Comparison of ENCODE assay signal across 10 cellular contexts in genomic region chr5:14449052-14449661, GRCh38.
DNase-seq lines count a peak whose midpoint lies in the region; ATAC-seq and TF ChIP-seq lines count a peak whose summit lies in the region.
"Had no signal": no experiment of that assay in that cellular context is flagged by ENCODE, and none has a peak within 500 bp of the region (broad histone marks: within the 10 kb centered on the region; RNA-seq: fewer than 3 reads in every experiment).

No MANE protein-coding gene starts in this region.

- H3K9me3 Mint-ChIP-seq in neural crest cell = no peaks in the 10 kb centered on the region

- TF ChIP-seq CTCF in AG04450 (IDR thresholded peaks at IDR 0.05; ENCODE audit: low read depth, low read length) (no peak), epithelial cell of esophagus (IDR thresholded peaks at IDR 0.05; ENCODE audit: insufficient read depth, low read depth, low read length, missing control alignments) (no peak), neural crest cell (conservative IDR thresholded peaks at IDR 0.05) (no peak), GM13977 (IDR thresholded peaks at IDR 0.05; ENCODE audit: extremely low read depth, insufficient read depth, missing control alignments) (no peak)

- CTCF ChIA-PET in AG04450 (lab: Charles Lee) = no interaction called here

- ATAC-seq in T-helper 17 cell = no peak

- H3K9me3 ChIP-seq in AG04450 (ENCODE audit: control insufficient read depth, insufficient read depth, low read length) (no peaks in the 10 kb centered on the region), T-helper 17 cell (ENCODE audit: control insufficient read depth, low read length, poor library complexity, severe bottlenecking) (no peaks in the 10 kb centered on the region)

- H3K27ac Mint-ChIP-seq in neural crest cell (ENCODE audit: unreplicated experiment) = peak overlapping the region; percentile 81
- no peak overlapping the region for H3K27ac Mint-ChIP-seq in T-helper 17 cell

- peaks cover 77% of the 10 kb centered on the region for H3K4me1 Mint-ChIP-seq in neural crest cell
- H3K4me1 Mint-ChIP-seq in T-helper 17 cell = peaks cover 11% of the 10 kb centered on the region

- no peak overlapping the region for H3K4me3 ChIP-seq in AG04450 (ENCODE audit: low read depth, low read length)
- H3K4me3 ChIP-seq in epithelial cell of esophagus (ENCODE audit: low read length) = no peak overlapping the region

- H3K4me3 Mint-ChIP-seq in neural crest cell (peak overlapping the region; percentile 6), T-helper 17 cell (no peak overlapping the region)

- POLR2A ChIA-PET in AG04450 (lab: Yijun Ruan, JAX) = interaction anchor here (1.0 to 1.8 kb wide), 2 partner anchors 8 to 16 kb away, joined by 3 to 7 read pairs; no protein-coding TSS in a partner anchor

- H3K27me3 ChIP-seq in AG04450 (ENCODE audit: control insufficient read depth, insufficient read depth, low read length) = no peaks in the 10 kb centered on the region

- peaks cover 12% of the 10 kb centered on the region for H3K36me3 Mint-ChIP-seq in neural crest cell (ENCODE audit: low read depth)
- H3K36me3 Mint-ChIP-seq in T-helper 17 cell (ENCODE audit: low read depth) = no peaks in the 10 kb centered on the region

- H3K27ac ChIP-seq in AG04450 (ENCODE audit: low read depth, low read length) = peak overlapping the region; percentile 84

- in situ Hi-C loops in GM13977 (cut with MboI; ENCODE audit: low pct_unique_long_range_greater_than_20kb, low sequenced_read_pairs, unreplicated experiment) = no loop called here

- DNase-seq in AG04450 (ENCODE audit: low read depth, low spot score) (peak; percentile 48), NCI-H2171 treated with DMSO at 0.1 percent for 48 hours (lab: John Stamatoyannopoulos, UW) (peak; percentile 73), epithelial cell of esophagus (ENCODE audit: low read depth) (peak; percentile 10), neural crest cell (ENCODE audit: low read depth, low spot score) (no peak), GM13977 (ENCODE audit: low spot score) (no peak), NCI-H2196 treated with DMSO at 0.1 percent for 48 hours (lab: John Stamatoyannopoulos, UW; ENCODE audit: unreplicated experiment) (no peak), T-helper 17 cell (no peak), iPS-NIHi7 (ENCODE audit: extremely low spot score) (no peak)
- DNase-seq: activated gamma-delta T cell treated with Interleukin-2 at 50 U/mL for 16 hours, DND-41 had no signal

- H3K27me3 Mint-ChIP-seq in neural crest cell (ENCODE audit: low read depth) = no peaks in the 10 kb centered on the region
- H3K27me3 Mint-ChIP-seq in T-helper 17 cell = no peaks in the 10 kb centered on the region

Comparison
In these comparisons a context has a peak if more than half of its experiments do, and no peak if none do; other contexts are left out.
1. DNase-seq: peak in AG04450 (single experiment), NCI-H2171 treated with DMSO at 0.1 percent for 48 hours (single experiment) and epithelial cell of esophagus (single experiment); none in neural crest cell (single experiment), GM13977 (single experiment), NCI-H2196 treated with DMSO at 0.1 percent for 48 hours (single experiment), T-helper 17 cell (0 of 3) and iPS-NIHi7 (single experiment).